ENCODE assay signal across 11 cellular contexts in the genomic region with DNA sequence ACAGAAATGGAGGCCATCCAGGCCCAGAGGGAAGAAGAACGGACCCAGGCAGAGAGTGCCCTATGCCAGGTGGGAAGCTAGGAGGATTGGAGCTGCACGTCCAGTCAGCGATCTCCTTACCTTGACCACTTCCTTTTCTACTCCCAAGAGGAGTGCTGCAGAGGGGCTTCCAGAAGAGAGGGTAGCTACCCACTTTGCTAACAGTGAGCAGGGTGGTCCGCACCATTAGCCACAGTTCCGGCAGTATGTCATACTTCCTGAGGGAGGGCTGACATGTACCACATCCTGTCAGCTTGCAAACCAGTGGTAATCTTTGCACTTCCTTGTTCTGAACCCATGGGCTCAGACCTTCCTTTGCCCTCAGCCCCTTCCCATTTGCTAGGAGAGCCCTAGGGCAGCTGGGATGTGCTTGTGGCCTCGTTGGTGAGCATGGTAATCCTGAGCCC. TPM values are rescaled to one million over a fixed set of nuclear protein-coding genes. Genes with fewer than 3 reads are reported as not detected.
DNase-seq lines count a peak whose midpoint lies in the region; ATAC-seq and TF ChIP-seq lines count a peak whose summit lies in the region.
"Had no signal": no experiment of that assay in that cellular context is flagged by ENCODE, and none has a peak within 500 bp of the region (broad histone marks: within the 10 kb centered on the region; RNA-seq: fewer than 3 reads in every experiment).

No MANE protein-coding gene starts in this region.

- ATAC-seq in GM19438 (IDR thresholded peaks at IDR 0.05; ENCODE audit: low read depth, unreplicated experiment) = peak; percentile 95
- ATAC-seq in HG03565 (IDR thresholded peaks at IDR 0.05; ENCODE audit: unreplicated experiment) = peak; percentile 89
- ATAC-seq in activated CD8-positive, alpha-beta T cell treated with anti-CD3 and anti-CD28 coated beads for 36 hours = peak; percentile 97
- peak; percentile 66 to 70 for ATAC-seq in right cardiac atrium

- no peaks in the 10 kb centered on the region for H3K27me3 Mint-ChIP-seq in activated CD8-positive, alpha-beta T cell treated with anti-CD3 and anti-CD28 coated beads for 36 hours

- H3K36me3 ChIP-seq in SJCRH30 = peaks cover 54% of the 10 kb centered on the region

- POLR2A ChIA-PET in activated CD8-positive, alpha-beta T cell treated with anti-CD3 and anti-CD28 coated beads for 36 hours (lab: Charles Lee) = interaction anchor here (0.6 to 3.1 kb wide), 24 partner anchors 9 to 463 kb away, joined by 3 to 19 read pairs (median 4); partner anchors contain the start of genes CEP250, RBM39, SCAND1 and SPAG4

- H3K4me1 Mint-ChIP-seq in activated CD8-positive, alpha-beta T cell treated with anti-CD3 and anti-CD28 coated beads for 36 hours (ENCODE audit: low read depth) = peaks cover 44% of the 10 kb centered on the region

- no peak for TF ChIP-seq CTCF in activated CD8-positive, alpha-beta T cell treated with anti-CD3 and anti-CD28 coated beads for 36 hours (IDR thresholded peaks at IDR 0.05)

- H3K4me3 ChIP-seq in right cardiac atrium (ENCODE audit: low read length) = peak overlapping the region; percentile 31
- H3K4me3 ChIP-seq in SJCRH30 = no peak overlapping the region

- H3K27me3 ChIP-seq in right cardiac atrium (ENCODE audit: control insufficient read depth, insufficient read depth) (no peaks in the 10 kb centered on the region), SJCRH30 (no peaks in the 10 kb centered on the region)

- H3K27ac Mint-ChIP-seq in activated CD8-positive, alpha-beta T cell treated with anti-CD3 and anti-CD28 coated beads for 36 hours = peak overlapping the region; percentile 100

- CTCF ChIA-PET in activated CD8-positive, alpha-beta T cell treated with anti-CD3 and anti-CD28 coated beads for 36 hours (lab: Charles Lee) = interaction anchor here (1.0 to 2.3 kb wide), 10 partner anchors 9 to 395 kb away, joined by 3 to 8 read pairs (median 4); partner anchors contain the start of gene ERGIC3

- H3K4me3 Mint-ChIP-seq in activated CD8-positive, alpha-beta T cell treated with anti-CD3 and anti-CD28 coated beads for 36 hours = peak overlapping the region; percentile 100

- H3K27ac ChIP-seq in right cardiac atrium (ENCODE audit: low read length) (no peak overlapping the region), SJCRH30 (no peak overlapping the region)

- H3K4me1 ChIP-seq in right cardiac atrium (ENCODE audit: control insufficient read depth, insufficient read depth, low read length) = no peaks in the 10 kb centered on the region
- no peaks in the 10 kb centered on the region for H3K4me1 ChIP-seq in SJCRH30

- H3K9me3 ChIP-seq in right cardiac atrium (ENCODE audit: control insufficient read depth, low read length) (no peaks in the 10 kb centered on the region), SJCRH30 (replicated peaks) (no peaks in the 10 kb centered on the region)

- peaks cover 57% of the 10 kb centered on the region for H3K36me3 Mint-ChIP-seq in activated CD8-positive, alpha-beta T cell treated with anti-CD3 and anti-CD28 coated beads for 36 hours (ENCODE audit: low read depth)

- DNase-seq in AML-193 (lab: John Stamatoyannopoulos, UW) = peak; percentile 69 to 77
- DNase-seq in activated CD8-positive, alpha-beta T cell treated with anti-CD3 and anti-CD28 coated beads for 36 hours = peak; percentile 80
- DNase-seq in right cardiac atrium = no peak
- peak; percentile 34 to 41 for DNase-seq in stimulated activated CD8-positive, alpha-beta memory T cell treated with anti-CD3 and anti-CD28 coated beads, Interleukin-2, amount 100 ng/mL, for 48 hours (ENCODE audit: low read depth in 2 of 2)
- no peak for DNase-seq in SJCRH30
- DNase-seq in HK-2 (ENCODE audit: unreplicated experiment) = no peak

- no peaks in the 10 kb centered on the region for H3K9me3 Mint-ChIP-seq in activated CD8-positive, alpha-beta T cell treated with anti-CD3 and anti-CD28 coated beads for 36 hours

- 79% methylated on average over 6 of the region's 6 CpGs for WGBS in right cardiac atrium

- intact Hi-C loops in activated CD8-positive, alpha-beta T cell treated with anti-CD3 and anti-CD28 coated beads for 36 hours (cut with micrococcal nuclease) = no loop called here
- intact Hi-C loops in right cardiac atrium (cut with DNase I) = no loop called here

RNA-seq across cellular contexts. Expression of gene CEP250, which starts 35.4 kb away (rescaled TPM):
- total RNA-seq in activated CD8-positive, alpha-beta T cell treated with anti-CD3 and anti-CD28 coated beads for 36 hours = 10 to 100 TPM; 56.0 to 60.3 TPM
- 10 to 100 TPM; 12.2 to 22.0 (median 18.5) TPM for total RNA-seq in right cardiac atrium
- 11.0 TPM for polyA plus RNA-seq in right cardiac atrium
- 37.3 and 39.9 TPM in 2 replicates for total RNA-seq in SJCRH30 (2014; rRNA removed; shearing (Covaris generic))

RNA-seq across cellular contexts. Expression of gene C20orf173, which starts 38.7 kb away (rescaled TPM):
- total RNA-seq in activated CD8-positive, alpha-beta T cell treated with anti-CD3 and anti-CD28 coated beads for 36 hours = not detected
- not detected for total RNA-seq in right cardiac atrium
- polyA plus RNA-seq in right cardiac atrium = not detected
- total RNA-seq in SJCRH30 (2014; rRNA removed; shearing (Covaris generic)) = not detected in 2 replicates
- total RNA-seq: astrocyte, subcutaneous adipose tissue had no signal
- polyA plus RNA-seq: AG04450 had no signal

RNA-seq across cellular contexts. Expression of gene ERGIC3, which starts 51.1 kb away (rescaled TPM):
- 10 to 100 TPM; 94.3 to 98.0 TPM for total RNA-seq in activated CD8-positive, alpha-beta T cell treated with anti-CD3 and anti-CD28 coated beads for 36 hours
- 100 to 1,000 TPM; 129 to 138 (median 133) TPM for total RNA-seq in right cardiac atrium
- polyA plus RNA-seq in right cardiac atrium = 83.7 TPM
- total RNA-seq in SJCRH30 (2014; rRNA removed; shearing (Covaris generic)) = 244 and 261 TPM in 2 replicates

RNA-seq across cellular contexts. Expression of gene GDF5, which starts 52.7 kb away (rescaled TPM):
- total RNA-seq in activated CD8-positive, alpha-beta T cell treated with anti-CD3 and anti-CD28 coated beads for 36 hours = not detected
- total RNA-seq in right cardiac atrium = under 1 TPM in 3 of 4 donors, not detected in 1; 0.09 to 0.17 (median 0.11) TPM
- 0.05 TPM for polyA plus RNA-seq in right cardiac atrium
- total RNA-seq in SJCRH30 (2014; rRNA removed; shearing (Covaris generic)) = not detected in 2 replicates

Comparison
In these comparisons a context has a peak if more than half of its experiments do, and no peak if none do; other contexts are left out.
1. DNase-seq: peak in AML-193 (2 of 2), activated CD8-positive, alpha-beta T cell treated with anti-CD3 and anti-CD28 coated beads for 36 hours (single experiment) and stimulated activated CD8-positive, alpha-beta memory T cell treated with anti-CD3 and anti-CD28 coated beads, Interleukin-2, amount 100 ng/mL, for 48 hours (2 of 2); none in right cardiac atrium (0 of 3), SJCRH30 (0 of 2) and HK-2 (single experiment).
2. Peak in every context shown above with its lines, with median percentiles within 50 percentile points of each other: ATAC-seq.